8 cellular contexts compared by ENCODE assay signal in the genomic region with DNA sequence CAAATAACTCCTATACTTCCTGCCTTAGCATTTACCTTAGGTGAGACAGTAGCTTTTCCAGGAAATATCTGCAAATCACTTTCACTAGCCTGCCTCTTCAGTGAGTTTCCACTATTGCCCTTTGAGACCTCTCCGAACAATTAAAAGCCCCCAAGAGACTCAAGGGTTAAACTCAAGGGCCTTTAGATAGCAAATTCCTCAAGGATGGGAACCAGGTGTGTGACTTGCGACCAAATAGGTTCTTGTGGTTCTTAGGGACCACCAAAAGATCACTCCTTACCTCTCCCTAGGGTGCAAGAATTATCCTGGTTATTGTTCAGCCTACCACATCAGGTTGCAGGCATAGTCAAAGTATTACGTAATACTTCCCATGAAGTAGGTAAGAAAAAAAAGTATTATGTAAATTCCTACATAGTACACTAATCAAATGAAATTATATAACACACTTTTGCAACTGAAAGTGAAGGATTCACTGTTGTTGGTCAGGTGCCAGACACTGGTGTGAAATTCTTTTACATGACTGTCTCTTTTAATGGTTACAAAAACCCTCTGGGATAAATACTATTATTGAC. TPM values are rescaled to one million over a fixed set of nuclear protein-coding genes. Genes with fewer than 3 reads are reported as not detected.
DNase-seq lines count a peak whose midpoint lies in the region; ATAC-seq and TF ChIP-seq lines count a peak whose summit lies in the region.

No MANE protein-coding gene starts in this region.

- H3K9me3 Mint-ChIP-seq in activated CD8-positive, alpha-beta memory T cell treated with anti-CD3 and anti-CD28 coated beads, Interleukin-2, amount 10 ng/mL, durations not matched to agents 7 days and 5 days (ENCODE audit: low read depth) = no peaks in the 10 kb centered on the region
- H3K9me3 Mint-ChIP-seq in activated CD8-positive, alpha-beta T cell treated with anti-CD3 and anti-CD28 coated beads, Interleukin-2, amount 10 ng/mL, durations not matched to agents 7 days and 5 days (ENCODE audit: insufficient read depth) = no peaks in the 10 kb centered on the region

- H3K4me3 ChIP-seq in iPS-20b (ENCODE audit: low read length) = peak overlapping the region; percentile 66; the same call in 1 of the 2 replicates
- peak overlapping the region; percentile 96 for H3K4me3 ChIP-seq in smooth muscle cell

- CTCF ChIA-PET in activated CD8-positive, alpha-beta memory T cell treated with anti-CD3 and anti-CD28 coated beads, Interleukin-2, amount 10 ng/mL, durations not matched to agents 7 days and 5 days (lab: Charles Lee) = interaction anchor here (0.8 to 1.6 kb wide), 2 partner anchors 24 to 132 kb away, joined by 3 to 10 read pairs; a partner anchor contains a TSS
- CTCF ChIA-PET in activated CD8-positive, alpha-beta T cell treated with anti-CD3 and anti-CD28 coated beads, Interleukin-2, amount 10 ng/mL, durations not matched to agents 7 days and 5 days (lab: Charles Lee) = interaction anchor here (1.9 kb wide), 1 partner anchor 97 kb away, joined by 5 read pairs; no protein-coding TSS in a partner anchor

- H3K36me3 ChIP-seq in iPS-20b (ENCODE audit: insufficient read depth, low read depth, low read length) (no peaks in the 10 kb centered on the region), smooth muscle cell (ENCODE audit: low read depth) (no peaks in the 10 kb centered on the region)

- no peak overlapping the region for H2AFZ ChIP-seq in smooth muscle cell (ENCODE audit: low read depth)

- H3K27me3 ChIP-seq in iPS-20b (ENCODE audit: insufficient read depth, low read length) = no peaks in the 10 kb centered on the region
- H3K27me3 ChIP-seq in smooth muscle cell (ENCODE audit: low read depth) = no peaks in the 10 kb centered on the region

- H4K20me1 ChIP-seq in smooth muscle cell (ENCODE audit: low read depth) = peaks cover 28% of the 10 kb centered on the region

- H3K4me3 Mint-ChIP-seq in activated CD8-positive, alpha-beta memory T cell treated with anti-CD3 and anti-CD28 coated beads, Interleukin-2, amount 10 ng/mL, durations not matched to agents 7 days and 5 days = peak overlapping the region; percentile 64
- peak overlapping the region; percentile 65 for H3K4me3 Mint-ChIP-seq in activated CD8-positive, alpha-beta T cell treated with anti-CD3 and anti-CD28 coated beads, Interleukin-2, amount 10 ng/mL, durations not matched to agents 7 days and 5 days

- WGBS in smooth muscle cell (ENCODE audit: low lambda C conversion rate) = 57% methylated on average over 3 of the region's 3 CpGs

- peak overlapping the region; percentile 55; the same call in 1 of the 2 replicates for H3K9ac ChIP-seq in iPS-20b (ENCODE audit: low read depth, low read length)
- H3K9ac ChIP-seq in smooth muscle cell (ENCODE audit: low read depth) = peak overlapping the region; percentile 73

- no peaks in the 10 kb centered on the region for H3K9me3 ChIP-seq in iPS-20b (ENCODE audit: insufficient read depth, low read depth, low read length)
- no peaks in the 10 kb centered on the region for H3K9me3 ChIP-seq in smooth muscle cell (replicated peaks; ENCODE audit: low read depth)

- no peak overlapping the region for H3K27ac Mint-ChIP-seq in activated CD8-positive, alpha-beta memory T cell treated with anti-CD3 and anti-CD28 coated beads, Interleukin-2, amount 10 ng/mL, durations not matched to agents 7 days and 5 days
- H3K27ac Mint-ChIP-seq in activated CD8-positive, alpha-beta T cell treated with anti-CD3 and anti-CD28 coated beads, Interleukin-2, amount 10 ng/mL, durations not matched to agents 7 days and 5 days = no peak overlapping the region

- H3K27ac ChIP-seq in iPS-20b (ENCODE audit: low read length) (no peak overlapping the region), smooth muscle cell (ENCODE audit: low read depth) (peak overlapping the region; percentile 88)

- H3K36me3 Mint-ChIP-seq in activated CD8-positive, alpha-beta memory T cell treated with anti-CD3 and anti-CD28 coated beads, Interleukin-2, amount 10 ng/mL, durations not matched to agents 7 days and 5 days = peaks cover 6% of the 10 kb centered on the region
- H3K36me3 Mint-ChIP-seq in activated CD8-positive, alpha-beta T cell treated with anti-CD3 and anti-CD28 coated beads, Interleukin-2, amount 10 ng/mL, durations not matched to agents 7 days and 5 days (ENCODE audit: low read depth) = peaks cover 14% of the 10 kb centered on the region

- ATAC-seq in activated CD8-positive, alpha-beta memory T cell treated with anti-CD3 and anti-CD28 coated beads, Interleukin-2, amount 10 ng/mL, durations not matched to agents 7 days and 5 days = no peak
- ATAC-seq in activated CD8-positive, alpha-beta T cell treated with anti-CD3 and anti-CD28 coated beads, Interleukin-2, amount 10 ng/mL, durations not matched to agents 7 days and 5 days = no peak
- ATAC-seq in HG02852 (IDR thresholded peaks at IDR 0.05; ENCODE audit: unreplicated experiment) (no peak), GM18498 (IDR thresholded peaks at IDR 0.05; ENCODE audit: unreplicated experiment) (no peak)

- POLR2A ChIA-PET in activated CD8-positive, alpha-beta T cell treated with anti-CD3 and anti-CD28 coated beads, Interleukin-2, amount 10 ng/mL, durations not matched to agents 7 days and 5 days (lab: Charles Lee) = interaction anchor here (0.5 kb wide), 1 partner anchor 1112 kb away, joined by 3 read pairs; no protein-coding TSS in a partner anchor

- H3K4me2 ChIP-seq in smooth muscle cell = peak overlapping the region; percentile 81

- H3K27me3 Mint-ChIP-seq in activated CD8-positive, alpha-beta memory T cell treated with anti-CD3 and anti-CD28 coated beads, Interleukin-2, amount 10 ng/mL, durations not matched to agents 7 days and 5 days = no peaks in the 10 kb centered on the region
- H3K27me3 Mint-ChIP-seq in activated CD8-positive, alpha-beta T cell treated with anti-CD3 and anti-CD28 coated beads, Interleukin-2, amount 10 ng/mL, durations not matched to agents 7 days and 5 days (ENCODE audit: low read depth) = no peaks in the 10 kb centered on the region

- peaks cover 29% of the 10 kb centered on the region for H3K4me1 Mint-ChIP-seq in activated CD8-positive, alpha-beta memory T cell treated with anti-CD3 and anti-CD28 coated beads, Interleukin-2, amount 10 ng/mL, durations not matched to agents 7 days and 5 days
- peaks cover 35% of the 10 kb centered on the region for H3K4me1 Mint-ChIP-seq in activated CD8-positive, alpha-beta T cell treated with anti-CD3 and anti-CD28 coated beads, Interleukin-2, amount 10 ng/mL, durations not matched to agents 7 days and 5 days (ENCODE audit: low read depth)

- peaks cover 15% of the 10 kb centered on the region for H3F3A ChIP-seq in smooth muscle cell (ENCODE audit: low read depth)

- DNase-seq in activated CD8-positive, alpha-beta memory T cell treated with anti-CD3 and anti-CD28 coated beads, Interleukin-2, amount 10 ng/mL, durations not matched to agents 7 days and 5 days = no peak
- DNase-seq in activated CD8-positive, alpha-beta memory T cell treated with anti-CD3 and anti-CD28 coated beads for 24 hours = no peak
- no peak for DNase-seq in activated CD8-positive, alpha-beta T cell treated with anti-CD3 and anti-CD28 coated beads, Interleukin-2, amount 10 ng/mL, durations not matched to agents 7 days and 5 days
- DNase-seq in smooth muscle cell (lab: John Stamatoyannopoulos, UW; ENCODE audit: unreplicated experiment) (no peak), dedifferentiated amniotic fluid mesenchymal stem cell (ENCODE audit: extremely low spot score) (no peak)

- H3K4me1 ChIP-seq in iPS-20b (ENCODE audit: insufficient read depth, low read length) (peaks cover 34% of the 10 kb centered on the region), smooth muscle cell (ENCODE audit: low read depth) (peaks cover 38% of the 10 kb centered on the region)

- peaks cover 34% of the 10 kb centered on the region for H3K79me2 ChIP-seq in smooth muscle cell (ENCODE audit: low read depth)

- no peak for TF ChIP-seq CTCF in smooth muscle cell (IDR thresholded peaks at IDR 0.05; ENCODE audit: borderline replicate concordance, insufficient read depth, poor library complexity, severe bottlenecking)

RNA-seq across cellular contexts. Expression of a gene that starts 1.4 kb away (rescaled TPM):
- 10 to 100 TPM; 53.9 to 71.3 TPM for total RNA-seq in activated CD8-positive, alpha-beta memory T cell treated with anti-CD3 and anti-CD28 coated beads, Interleukin-2, amount 10 ng/mL, durations not matched to agents 7 days and 5 days
- 10 to 100 TPM; 37.9 to 39.6 TPM for total RNA-seq in activated CD8-positive, alpha-beta T cell treated with anti-CD3 and anti-CD28 coated beads, Interleukin-2, amount 10 ng/mL, durations not matched to agents 7 days and 5 days
- 146 and 165 TPM in 2 replicates for total RNA-seq in smooth muscle cell
- 137 and 217 TPM in 2 replicates for polyA plus RNA-seq in smooth muscle cell
